Comparison of ENCODE assay signal across 40 cellular contexts in genomic region chr5:151656311-151656710, GRCh38. TPM values are rescaled to one million over a fixed set of nuclear protein-coding genes. Genes with fewer than 3 reads are reported as not detected.
"Had no signal": no experiment of that assay in that cellular context is flagged by ENCODE, and none has a peak within 500 bp of the region (broad histone marks: within the 10 kb centered on the region; RNA-seq: fewer than 3 reads in every experiment).

No MANE protein-coding gene starts in this region.

- H3K9me3 Mint-ChIP-seq: activated naive CD4-positive, alpha-beta T cell treated with anti-CD3 and anti-CD28 coated beads for 36 hours; activated naive CD4-positive, alpha-beta T cell treated with anti-CD3 and anti-CD28 coated beads, Interleukin-2, amount 10 ng/mL, durations not matched to agents 7 days and 5 days; activated naive CD4-positive, alpha-beta T cell treated with anti-CD3 and anti-CD28 coated beads, Interleukin-2, amount 50 U/mL, for 24 hours; activated naive CD4-positive, alpha-beta T cell treated with anti-CD3 and anti-CD28 coated beads, Interleukin-2, amount 50 U/mL, for 72 hours; activated naive CD8-positive, alpha-beta T cell treated with anti-CD3 and anti-CD28 coated beads for 36 hours; activated naive CD8-positive, alpha-beta T cell treated with anti-CD3 and anti-CD28 coated beads, Interleukin-2, amount 10 ng/mL, durations not matched to agents 7 days and 5 days; activated naive CD8-positive, alpha-beta T cell treated with anti-CD3 and anti-CD28 coated beads, Interleukin-2, amount 50 U/mL, for 24 hours; activated T-cell treated with anti-CD3 and anti-CD28 coated beads, Interleukin-2, amount 50 U/mL, for 24 hours; activated T-cell treated with anti-CD3 and anti-CD28 coated beads, Interleukin-2, amount 50 U/mL, for 4 hours; activated T-cell treated with anti-CD3 and anti-CD28 coated beads, Interleukin-2, amount 50 U/mL, for 72 hours; activated T-helper 1 cell treated with anti-CD3 and anti-CD28 coated beads, Interleukin-12 subunit alpha, Interleukin-12 subunit beta, Interleukin-2, Interleukin-4 antibody, amounts not matched to agents 30 ng/mL and 10 ng/mL and 1 ng/mL, durations not matched to agents 14 hours and 24 hours and 36 hours; activated T-helper 17 cell treated with anti-CD3 and anti-CD28 coated beads, Interleukin-2, amount 50 U/mL, for 72 hours; activated T-helper 2 cell treated with anti-CD3 and anti-CD28 coated beads, Interferon-gamma antibody, Interleukin-2, Interleukin-4, amounts not matched to agents 10 μg/mL and 5 μg/mL and 100 μg/mL, durations not matched to agents 14 hours and 24 hours and 36 hours; brain; central memory CD8-positive, alpha-beta T cell had no signal

- FAIRE-seq: astrocyte, bronchial epithelial cell had no signal

- H3K4me3 ChIP-seq: adrenal gland, ascending aorta, body of pancreas, breast epithelium, cardiac muscle cell had no signal

- H3K4me3 Mint-ChIP-seq: activated naive CD4-positive, alpha-beta T cell treated with anti-CD3 and anti-CD28 coated beads for 36 hours; activated naive CD4-positive, alpha-beta T cell treated with anti-CD3 and anti-CD28 coated beads, Interleukin-2, amount 10 ng/mL, durations not matched to agents 7 days and 5 days; activated naive CD4-positive, alpha-beta T cell treated with anti-CD3 and anti-CD28 coated beads, Interleukin-2, amount 50 U/mL, for 24 hours; activated naive CD8-positive, alpha-beta T cell; activated naive CD8-positive, alpha-beta T cell treated with anti-CD3 and anti-CD28 coated beads for 36 hours; activated naive CD8-positive, alpha-beta T cell treated with anti-CD3 and anti-CD28 coated beads, Interleukin-2, amount 10 ng/mL, durations not matched to agents 7 days and 5 days; activated naive CD8-positive, alpha-beta T cell treated with anti-CD3 and anti-CD28 coated beads, Interleukin-2, amount 50 U/mL, for 24 hours; activated T-cell treated with anti-CD3 and anti-CD28 coated beads, Interleukin-2, amount 50 U/mL, for 24 hours; activated T-cell treated with anti-CD3 and anti-CD28 coated beads, Interleukin-2, amount 50 U/mL, for 4 hours; activated T-cell treated with anti-CD3 and anti-CD28 coated beads, Interleukin-2, amount 50 U/mL, for 72 hours; activated T-helper 1 cell treated with anti-CD3 and anti-CD28 coated beads, Interleukin-12 subunit alpha, Interleukin-12 subunit beta, Interleukin-2, Interleukin-4 antibody, amounts not matched to agents 30 ng/mL and 10 ng/mL and 1 ng/mL, durations not matched to agents 14 hours and 24 hours and 36 hours; activated T-helper 17 cell treated with anti-CD3 and anti-CD28 coated beads, Interleukin-2, amount 50 U/mL, for 72 hours; brain; central memory CD8-positive, alpha-beta T cell had no signal

- H3K36me3 Mint-ChIP-seq: activated naive CD4-positive, alpha-beta T cell treated with anti-CD3 and anti-CD28 coated beads, Interleukin-2, amount 10 ng/mL, durations not matched to agents 7 days and 5 days; activated naive CD4-positive, alpha-beta T cell treated with anti-CD3 and anti-CD28 coated beads, Interleukin-2, amount 50 U/mL, for 24 hours; activated naive CD4-positive, alpha-beta T cell treated with anti-CD3 and anti-CD28 coated beads, Interleukin-2, amount 50 U/mL, for 72 hours; activated naive CD8-positive, alpha-beta T cell; activated naive CD8-positive, alpha-beta T cell treated with anti-CD3 and anti-CD28 coated beads for 36 hours; activated naive CD8-positive, alpha-beta T cell treated with anti-CD3 and anti-CD28 coated beads, Interleukin-2, amount 10 ng/mL, durations not matched to agents 7 days and 5 days; brain had no signal

- H3K4me1 ChIP-seq: body of pancreas, breast epithelium had no signal

- H3K36me3 ChIP-seq: adrenal gland, ascending aorta, breast epithelium, cardiac muscle cell had no signal

- DNase-seq: activated effector memory CD4-positive, alpha-beta T cell treated with anti-CD3 and anti-CD28 coated beads, Interleukin-2, amount 50 U/mL, for 16 hours; activated effector memory CD4-positive, alpha-beta T cell treated with Interleukin-2 at 50 U/mL for 16 hours; activated gamma-delta T cell; activated gamma-delta T cell treated with Interleukin-2 at 50 U/mL for 16 hours; activated naive CD4-positive, alpha-beta T cell; activated naive CD4-positive, alpha-beta T cell treated with anti-CD3 and anti-CD28 coated beads for 36 hours; activated naive CD4-positive, alpha-beta T cell treated with anti-CD3 and anti-CD28 coated beads, Interleukin-2, amount 10 ng/mL, durations not matched to agents 7 days and 5 days; activated naive CD4-positive, alpha-beta T cell treated with anti-CD3 and anti-CD28 coated beads, Interleukin-2, amount 50 U/mL, for 16 hours; activated naive CD4-positive, alpha-beta T cell treated with Interleukin-2 at 50 U/mL for 16 hours; activated naive CD8-positive, alpha-beta T cell treated with anti-CD3 and anti-CD28 coated beads for 36 hours; activated naive CD8-positive, alpha-beta T cell treated with anti-CD3 and anti-CD28 coated beads, Interleukin-2, amount 10 ng/mL, durations not matched to agents 7 days and 5 days; activated naive CD8-positive, alpha-beta T cell treated with anti-CD3 and anti-CD28 coated beads, Interleukin-2, amount 50 U/mL, for 24 hours; activated T-cell treated with anti-CD3 and anti-CD28 coated beads, Interleukin-2, amount 50 U/mL, for 1 hour; activated T-cell treated with anti-CD3 and anti-CD28 coated beads, Interleukin-2, amount 50 U/mL, for 24 hours; activated T-cell treated with anti-CD3 and anti-CD28 coated beads, Interleukin-2, amount 50 U/mL, for 4 hours; activated T-cell treated with anti-CD3 and anti-CD28 coated beads, Interleukin-2, amount 50 U/mL, for 48 hours; activated T-cell treated with anti-CD3 and anti-CD28 coated beads, Interleukin-2, amount 50 U/mL, for 72 hours; adrenal gland; amniotic stem cell; amygdala; anterior cingulate cortex; aorta; body of pancreas; brain microvascular endothelial cell; caudate nucleus; central memory CD4-positive, alpha-beta T cell; cerebellar nuclear complex had no signal

- H3K27ac ChIP-seq: adrenal gland, ascending aorta, body of pancreas, brain microvascular endothelial cell, breast epithelium, cardiac muscle cell had no signal

- H3K27ac Mint-ChIP-seq: activated naive CD4-positive, alpha-beta T cell treated with anti-CD3 and anti-CD28 coated beads for 36 hours; activated naive CD4-positive, alpha-beta T cell treated with anti-CD3 and anti-CD28 coated beads, Interleukin-2, amount 10 ng/mL, durations not matched to agents 7 days and 5 days; activated naive CD4-positive, alpha-beta T cell treated with anti-CD3 and anti-CD28 coated beads, Interleukin-2, amount 50 U/mL, for 24 hours; activated naive CD4-positive, alpha-beta T cell treated with anti-CD3 and anti-CD28 coated beads, Interleukin-2, amount 50 U/mL, for 72 hours; activated naive CD8-positive, alpha-beta T cell; activated naive CD8-positive, alpha-beta T cell treated with anti-CD3 and anti-CD28 coated beads for 36 hours; activated naive CD8-positive, alpha-beta T cell treated with anti-CD3 and anti-CD28 coated beads, Interleukin-2, amount 10 ng/mL, durations not matched to agents 7 days and 5 days; activated naive CD8-positive, alpha-beta T cell treated with anti-CD3 and anti-CD28 coated beads, Interleukin-2, amount 50 U/mL, for 24 hours; activated T-cell treated with anti-CD3 and anti-CD28 coated beads, Interleukin-2, amount 50 U/mL, for 24 hours; activated T-cell treated with anti-CD3 and anti-CD28 coated beads, Interleukin-2, amount 50 U/mL, for 72 hours; activated T-helper 1 cell treated with anti-CD3 and anti-CD28 coated beads, Interleukin-12 subunit alpha, Interleukin-12 subunit beta, Interleukin-2, Interleukin-4 antibody, amounts not matched to agents 30 ng/mL and 10 ng/mL and 1 ng/mL, durations not matched to agents 14 hours and 24 hours and 36 hours; activated T-helper 17 cell treated with anti-CD3 and anti-CD28 coated beads, Interleukin-2, amount 50 U/mL, for 72 hours; activated T-helper 2 cell treated with anti-CD3 and anti-CD28 coated beads, Interferon-gamma antibody, Interleukin-2, Interleukin-4, amounts not matched to agents 10 μg/mL and 5 μg/mL and 100 μg/mL, durations not matched to agents 14 hours and 24 hours and 36 hours; brain had no signal

- H3K27me3 Mint-ChIP-seq: activated naive CD4-positive, alpha-beta T cell treated with anti-CD3 and anti-CD28 coated beads, Interleukin-2, amount 50 U/mL, for 24 hours; activated naive CD8-positive, alpha-beta T cell; activated naive CD8-positive, alpha-beta T cell treated with anti-CD3 and anti-CD28 coated beads for 36 hours had no signal

- ATAC-seq: activated naive CD4-positive, alpha-beta T cell treated with anti-CD3 and anti-CD28 coated beads, Interleukin-2, amount 50 U/mL, for 72 hours; activated naive CD8-positive, alpha-beta T cell treated with anti-CD3 and anti-CD28 coated beads, Interleukin-2, amount 50 U/mL, for 24 hours; activated T-cell treated with anti-CD3 and anti-CD28 coated beads, Interleukin-2, amount 50 U/mL, for 4 hours; activated T-cell treated with anti-CD3 and anti-CD28 coated beads, Interleukin-2, amount 50 U/mL, for 72 hours; activated T-helper 17 cell treated with anti-CD3 and anti-CD28 coated beads, Interleukin-2, amount 50 U/mL, for 72 hours; body of pancreas had no signal

- H3K4me1 Mint-ChIP-seq: activated naive CD4-positive, alpha-beta T cell treated with anti-CD3 and anti-CD28 coated beads, Interleukin-2, amount 10 ng/mL, durations not matched to agents 7 days and 5 days; activated naive CD8-positive, alpha-beta T cell treated with anti-CD3 and anti-CD28 coated beads for 36 hours; activated naive CD8-positive, alpha-beta T cell treated with anti-CD3 and anti-CD28 coated beads, Interleukin-2, amount 50 U/mL, for 24 hours; activated T-helper 17 cell treated with anti-CD3 and anti-CD28 coated beads, Interleukin-2, amount 50 U/mL, for 72 hours had no signal

- H3K27me3 ChIP-seq: adrenal gland, ascending aorta, body of pancreas, brain microvascular endothelial cell, breast epithelium, cardiac muscle cell had no signal

- H3K9me3 ChIP-seq: adrenal gland, ascending aorta, body of pancreas, breast epithelium had no signal

RNA-seq across cellular contexts. Expression of gene SPARC, which starts 30.4 kb away (rescaled TPM):
- total RNA-seq: activated T-cell treated with anti-CD3 and anti-CD28 coated beads, Interleukin-2, amount 50 U/mL, for 72 hours; activated T-helper 1 cell treated with anti-CD3 and anti-CD28 coated beads, Interleukin-12 subunit alpha, Interleukin-12 subunit beta, Interleukin-2, Interleukin-4 antibody, amounts not matched to agents 30 ng/mL and 10 ng/mL and 1 ng/mL, durations not matched to agents 14 hours and 24 hours and 36 hours had no signal
